ENCODE assay signal across 1 cellular context in genomic region chr16:67170948-67171649, GRCh38.
TF ChIP-seq lines count a peak whose summit lies in the region.

No MANE protein-coding gene starts in this region.

TF ChIP-seq in H1, 55 proteins besides CTCF, POLR2A, EP300 and RAD21:
- TF ChIP-seq SIN3A (conservative IDR thresholded peaks at IDR 0.05 in 1 of 2, IDR thresholded peaks at IDR 0.05 in 1 of 2; ENCODE audit: low read depth in 1 of 2, low read length in 2 of 2), result 0 out of 4 replicates have a peak, but pooled peaks of 1 of the 2 experiments have one; percentile 21
- TF ChIP-seq SP2 (IDR thresholded peaks at IDR 0.05; ENCODE audit: low read length), result no peak
- TF ChIP-seq FOSL1 (IDR thresholded peaks at IDR 0.05; ENCODE audit: insufficient read depth, low read depth, low read length), result no peak
- TF ChIP-seq GABPA (IDR thresholded peaks at IDR 0.05; ENCODE audit: borderline replicate concordance, insufficient read depth, low read length), result no peak
- TF ChIP-seq RFX5 (IDR thresholded peaks at IDR 0.05; ENCODE audit: borderline replicate concordance, low read depth, low read length), result no peak
- TF ChIP-seq TCF12 (IDR thresholded peaks at IDR 0.05; ENCODE audit: low read depth, low read length), result no peak
- no peak for TF ChIP-seq KDM4A (IDR thresholded peaks at IDR 0.05; ENCODE audit: low read depth, low read length, severe bottlenecking)
- TF ChIP-seq BCL11A (IDR thresholded peaks at IDR 0.05; ENCODE audit: low read depth in 2 of 2, low read length in 2 of 2), result no peak
- TF ChIP-seq SRF (IDR thresholded peaks at IDR 0.05; ENCODE audit: low read depth, low read length), result no peak
- TF ChIP-seq TEAD4 (IDR thresholded peaks at IDR 0.05; ENCODE audit: low read depth, low read length), result no peak
- TF ChIP-seq RNF2 (IDR thresholded peaks at IDR 0.05; ENCODE audit: borderline replicate concordance, low read depth, low read length, missing control alignments, poor library complexity, severe bottlenecking), result peak; percentile 37
- TF ChIP-seq EZH2 (IDR thresholded peaks at IDR 0.05; ENCODE audit: low read depth, low read length, severe bottlenecking), result peak; percentile 71
- TF ChIP-seq HDAC2 (IDR thresholded peaks at IDR 0.05; ENCODE audit: borderline replicate concordance in 1 of 2, low read depth in 2 of 2, low read length in 2 of 2), result no peak
- TF ChIP-seq SIX5 (IDR thresholded peaks at IDR 0.05; ENCODE audit: low read depth, low read length), result no peak
- no peak for TF ChIP-seq NANOG (IDR thresholded peaks at IDR 0.05; ENCODE audit: insufficient read depth, low read depth, low read length, poor library complexity, severe bottlenecking)
- TF ChIP-seq SAP30 (IDR thresholded peaks at IDR 0.05; ENCODE audit: insufficient read depth, insufficient replicate concordance, low read length), result no peak
- TF ChIP-seq PHF8 (conservative IDR thresholded peaks at IDR 0.05; ENCODE audit: low read depth, low read length), result no peak
- peak; percentile 79 for TF ChIP-seq SUZ12 (IDR thresholded peaks at IDR 0.05; ENCODE audit: low read length)
